17 cellular contexts compared by ENCODE assay signal in the genomic region with DNA sequence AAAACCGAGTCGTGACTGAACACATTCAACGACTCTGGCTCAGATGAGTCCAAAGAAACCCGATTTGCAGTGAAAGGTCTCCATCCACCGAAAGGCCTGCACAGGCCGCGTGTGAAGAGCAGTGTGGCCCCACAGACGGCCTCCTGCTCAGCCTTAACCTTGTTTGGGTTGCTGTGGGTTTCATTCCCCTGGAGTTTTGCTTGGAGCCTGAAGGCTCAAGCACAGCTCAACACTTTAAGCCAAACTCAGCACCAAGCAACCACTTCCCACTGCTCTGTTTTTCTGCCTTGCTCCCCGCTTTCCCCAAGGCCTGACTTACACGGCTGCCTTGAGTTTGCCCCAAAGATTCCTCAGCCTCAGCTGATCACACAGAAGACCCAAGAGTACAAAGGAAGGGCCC.
DNase-seq lines count a peak whose midpoint lies in the region; ATAC-seq and TF ChIP-seq lines count a peak whose summit lies in the region.
"Had no signal": no experiment of that assay in that cellular context is flagged by ENCODE, and none has a peak within 500 bp of the region (broad histone marks: within the 10 kb centered on the region; RNA-seq: fewer than 3 reads in every experiment).

No MANE protein-coding gene starts in this region.

- H3K4me3 ChIP-seq in ascending aorta (no peak overlapping the region), esophagus (ENCODE audit: low read depth in 1 of 2, low read length in 2 of 2) (no peak overlapping the region), neural cell (ENCODE audit: low read length) (peak overlapping the region; percentile 53), stomach smooth muscle (ENCODE audit: low read length in 2 of 2) (peak overlapping the region in 1 of 2 donors; percentile 14), Peyer's patch (no peak overlapping the region)
- H3K4me3 ChIP-seq: SJCRH30, upper lobe of left lung had no signal

- no peak overlapping the region for H3K27ac Mint-ChIP-seq in natural killer cell treated with Interleukin-12 subunit alpha and Interleukin-12 subunit beta and Interleukin-15 and Interleukin-18, amount 100 ng/mL, for 72 hours
- H3K27ac Mint-ChIP-seq: CD14-positive monocyte, T-helper 17 cell, WTC11 had no signal

- no peaks in the 10 kb centered on the region for H4K20me1 ChIP-seq in neural cell (ENCODE audit: insufficient read depth)

- no peak overlapping the region for H2AFZ ChIP-seq in neural cell (ENCODE audit: low read depth, low read length)

- H3K4me1 ChIP-seq in ascending aorta (peaks cover 0 to 18% of the 10 kb centered on the region in 2 donors), esophagus (ENCODE audit: control insufficient read depth in 2 of 2, insufficient read depth in 2 of 2, low read length in 1 of 2) (peaks cover 0 to 4% of the 10 kb centered on the region in 2 donors), stomach smooth muscle (ENCODE audit: control insufficient read depth, insufficient read depth, low read length) (peaks cover 49% of the 10 kb centered on the region), Peyer's patch (no peaks in the 10 kb centered on the region)

- peaks cover 2 to 8% of the 10 kb centered on the region in 2 donors for H3K27me3 Mint-ChIP-seq in natural killer cell treated with Interleukin-12 subunit alpha and Interleukin-12 subunit beta and Interleukin-15 and Interleukin-18, amount 100 ng/mL, for 72 hours

- ATAC-seq in natural killer cell treated with Interleukin-12 subunit alpha and Interleukin-12 subunit beta and Interleukin-15 and Interleukin-18, amount 100 ng/mL, for 72 hours: no peak
- ATAC-seq: left lobe of liver, T-helper 17 cell had no signal

- peak overlapping the region; percentile 31 to 72 for H3K27ac ChIP-seq in ascending aorta
- H3K27ac ChIP-seq in esophagus (ENCODE audit: low read depth in 2 of 2, low read length in 1 of 2): peak overlapping the region; percentile 36 to 58
- peak overlapping the region; percentile 72 for H3K27ac ChIP-seq in neural cell (ENCODE audit: low read length)
- H3K27ac ChIP-seq in stomach smooth muscle (ENCODE audit: low read length): peak overlapping the region; percentile 89
- peak overlapping the region in 1 of 4 donors; percentile 80 for H3K27ac ChIP-seq in Peyer's patch
- H3K27ac ChIP-seq: SJCRH30 had no signal

- H3K4me1 Mint-ChIP-seq in natural killer cell treated with Interleukin-12 subunit alpha and Interleukin-12 subunit beta and Interleukin-15 and Interleukin-18, amount 100 ng/mL, for 72 hours (ENCODE audit: low read depth in 2 of 2): no peaks in the 10 kb centered on the region
- H3K4me1 Mint-ChIP-seq: CD14-positive monocyte, T-helper 17 cell had no signal

- no peak for TF ChIP-seq EP300 in neural cell (conservative IDR thresholded peaks at IDR 0.05; ENCODE audit: poor library complexity, severe bottlenecking)

- intact Hi-C loops in ascending aorta (cut with DNase I): loop anchor here (2.0 to 5.0 kb wide), 2 partner anchors 93 to 1348 kb away; a partner anchor contains a TSS

- H3K36me3 Mint-ChIP-seq in natural killer cell treated with Interleukin-12 subunit alpha and Interleukin-12 subunit beta and Interleukin-15 and Interleukin-18, amount 100 ng/mL, for 72 hours: no peaks in the 10 kb centered on the region
- H3K36me3 Mint-ChIP-seq: CD14-positive monocyte, WTC11 had no signal

- no peaks in the 10 kb centered on the region for H3K79me2 ChIP-seq in neural cell (replicated peaks; ENCODE audit: insufficient read depth, low read length)

- peak overlapping the region; percentile 51 for H3K9ac ChIP-seq in neural cell (ENCODE audit: low read length)
- H3K9ac ChIP-seq in stomach smooth muscle (ENCODE audit: low read length in 2 of 2): peak overlapping the region in 1 of 2 donors; percentile 36

- H3K9me3 Mint-ChIP-seq in natural killer cell treated with Interleukin-12 subunit alpha and Interleukin-12 subunit beta and Interleukin-15 and Interleukin-18, amount 100 ng/mL, for 72 hours: no peaks in the 10 kb centered on the region
- H3K9me3 Mint-ChIP-seq: WTC11 had no signal

- H3K4me2 ChIP-seq in neural cell (ENCODE audit: low read length): peak overlapping the region; percentile 31

- 85 to 88% methylated on average over 10 of the region's 10 CpGs for WGBS in esophagus, 2 donors

- H3K9me3 ChIP-seq in ascending aorta (no peaks in the 10 kb centered on the region), esophagus (ENCODE audit: control insufficient read depth in 2 of 2, insufficient read depth in 1 of 2, low read depth in 1 of 2, low read length in 1 of 2) (no peaks in the 10 kb centered on the region), neural cell (ENCODE audit: low read length) (no peaks in the 10 kb centered on the region), stomach smooth muscle (ENCODE audit: control insufficient read depth in 2 of 2, low read length in 2 of 2) (no peaks in the 10 kb centered on the region), Peyer's patch (no peaks in the 10 kb centered on the region)
- H3K9me3 ChIP-seq: upper lobe of left lung had no signal

- H3K36me3 ChIP-seq in ascending aorta (no peaks in the 10 kb centered on the region), esophagus (ENCODE audit: control insufficient read depth in 2 of 2, insufficient read depth in 2 of 2, low read length in 1 of 2) (no peaks in the 10 kb centered on the region), neural cell (ENCODE audit: insufficient read depth, low read length) (no peaks in the 10 kb centered on the region), stomach smooth muscle (ENCODE audit: control insufficient read depth in 2 of 2, insufficient read depth in 2 of 2, low read length in 2 of 2) (no peaks in the 10 kb centered on the region), Peyer's patch (no peaks in the 10 kb centered on the region)
- H3K36me3 ChIP-seq: SJCRH30, upper lobe of left lung had no signal

- H3K9me2 ChIP-seq in neural cell (ENCODE audit: insufficient read depth, low read length): no peaks in the 10 kb centered on the region

- no peak for DNase-seq in ascending aorta (ENCODE audit: low spot score in 2 of 2)
- no peak for DNase-seq in NCI-H2029 treated with DMSO at 0.1 percent for 48 hours (lab: John Stamatoyannopoulos, UW)
- DNase-seq in Peyer's patch: no peak
- no peak for DNase-seq in activated gamma-delta T cell (lab: John Stamatoyannopoulos, UW)
- no peak for DNase-seq in natural killer cell treated with Interleukin-12 subunit alpha and Interleukin-12 subunit beta and Interleukin-15 and Interleukin-18, amount 100 ng/mL, for 72 hours (ENCODE audit: low spot score)
- DNase-seq: activated CD8-positive, alpha-beta memory T cell treated with anti-CD3 and anti-CD28 coated beads for 24 hours; effector memory CD4-positive, alpha-beta T cell; SJCRH30; stimulated activated CD4-positive, alpha-beta T cell treated with anti-CD3 and anti-CD28 coated beads, Interleukin-12 subunit alpha, Interleukin-12 subunit beta, amount 100 ng/mL, for 4 hours; T-helper 17 cell had no signal

- H3K27me3 ChIP-seq in ascending aorta: no peaks in the 10 kb centered on the region
- no peaks in the 10 kb centered on the region for H3K27me3 ChIP-seq in esophagus (ENCODE audit: control insufficient read depth in 1 of 2, insufficient read depth in 2 of 2, low read length in 2 of 2)
- no peaks in the 10 kb centered on the region for H3K27me3 ChIP-seq in neural cell (ENCODE audit: insufficient read depth, low read depth, low read length)
- H3K27me3 ChIP-seq in stomach smooth muscle (ENCODE audit: control insufficient read depth in 1 of 2, insufficient read depth in 2 of 2, low read length in 2 of 2): no peaks in the 10 kb centered on the region
- no peaks in the 10 kb centered on the region for H3K27me3 ChIP-seq in Peyer's patch
- H3K27me3 ChIP-seq: SJCRH30, upper lobe of left lung had no signal

- TF ChIP-seq POLR2A in Peyer's patch (IDR thresholded peaks at IDR 0.05): no peak

- TF ChIP-seq RAD21 in neural cell (conservative IDR thresholded peaks at IDR 0.05): no peak

- peaks cover 6% of the 10 kb centered on the region for H3F3A ChIP-seq in neural cell (ENCODE audit: insufficient read depth, low read length, poor library complexity, severe bottlenecking)

- no peak overlapping the region for H3K4me3 Mint-ChIP-seq in natural killer cell treated with Interleukin-12 subunit alpha and Interleukin-12 subunit beta and Interleukin-15 and Interleukin-18, amount 100 ng/mL, for 72 hours
- H3K4me3 Mint-ChIP-seq: CD14-positive monocyte, T-helper 17 cell, WTC11 had no signal

- TF ChIP-seq CTCF in ascending aorta (IDR thresholded peaks at IDR 0.05) (no peak), neural cell (IDR thresholded peaks at IDR 0.05; ENCODE audit: poor library complexity, severe bottlenecking) (no peak), Peyer's patch (IDR thresholded peaks at IDR 0.05) (no peak)

TF ChIP-seq in neural cell, 6 proteins besides CTCF, POLR2A, EP300 and RAD21 (continues in another document):
- TF ChIP-seq, protein P1, sequence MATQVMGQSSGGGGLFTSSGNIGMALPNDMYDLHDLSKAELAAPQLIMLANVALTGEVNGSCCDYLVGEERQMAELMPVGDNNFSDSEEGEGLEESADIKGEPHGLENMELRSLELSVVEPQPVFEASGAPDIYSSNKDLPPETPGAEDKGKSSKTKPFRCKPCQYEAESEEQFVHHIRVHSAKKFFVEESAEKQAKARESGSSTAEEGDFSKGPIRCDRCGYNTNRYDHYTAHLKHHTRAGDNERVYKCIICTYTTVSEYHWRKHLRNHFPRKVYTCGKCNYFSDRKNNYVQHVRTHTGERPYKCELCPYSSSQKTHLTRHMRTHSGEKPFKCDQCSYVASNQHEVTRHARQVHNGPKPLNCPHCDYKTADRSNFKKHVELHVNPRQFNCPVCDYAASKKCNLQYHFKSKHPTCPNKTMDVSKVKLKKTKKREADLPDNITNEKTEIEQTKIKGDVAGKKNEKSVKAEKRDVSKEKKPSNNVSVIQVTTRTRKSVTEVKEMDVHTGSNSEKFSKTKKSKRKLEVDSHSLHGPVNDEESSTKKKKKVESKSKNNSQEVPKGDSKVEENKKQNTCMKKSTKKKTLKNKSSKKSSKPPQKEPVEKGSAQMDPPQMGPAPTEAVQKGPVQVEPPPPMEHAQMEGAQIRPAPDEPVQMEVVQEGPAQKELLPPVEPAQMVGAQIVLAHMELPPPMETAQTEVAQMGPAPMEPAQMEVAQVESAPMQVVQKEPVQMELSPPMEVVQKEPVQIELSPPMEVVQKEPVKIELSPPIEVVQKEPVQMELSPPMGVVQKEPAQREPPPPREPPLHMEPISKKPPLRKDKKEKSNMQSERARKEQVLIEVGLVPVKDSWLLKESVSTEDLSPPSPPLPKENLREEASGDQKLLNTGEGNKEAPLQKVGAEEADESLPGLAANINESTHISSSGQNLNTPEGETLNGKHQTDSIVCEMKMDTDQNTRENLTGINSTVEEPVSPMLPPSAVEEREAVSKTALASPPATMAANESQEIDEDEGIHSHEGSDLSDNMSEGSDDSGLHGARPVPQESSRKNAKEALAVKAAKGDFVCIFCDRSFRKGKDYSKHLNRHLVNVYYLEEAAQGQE (IDR thresholded peaks at IDR 0.05; ENCODE audit: borderline replicate concordance): no peak
- TF ChIP-seq POLR2AphosphoS5 (IDR thresholded peaks at IDR 0.05) (no peak), SMC3 (conservative IDR thresholded peaks at IDR 0.05; ENCODE audit: poor library complexity) (no peak), EZH2 (IDR thresholded peaks at IDR 0.05; ENCODE audit: borderline replicate concordance, insufficient read depth, low read length, poor library complexity, severe bottlenecking) (no peak), TAF1 (IDR thresholded peaks at IDR 0.05; ENCODE audit: low read depth) (no peak)
